ENCODE assay signal across 10 cellular contexts in genomic region chr14:52124791-52125661, GRCh38. TPM values are rescaled to one million over a fixed set of nuclear protein-coding genes. Genes with fewer than 3 reads are reported as not detected.
A peak's percentile ranks its signal among the peaks of the same experiment; 100 is the strongest.
DNase-seq lines count a peak whose midpoint lies in the region; ATAC-seq and TF ChIP-seq lines count a peak whose summit lies in the region.
"Had no signal": no experiment of that assay in that cellular context is flagged by ENCODE, and none has a peak within 500 bp of the region (broad histone marks: within the 10 kb centered on the region; RNA-seq: fewer than 3 reads in every experiment).

No MANE protein-coding gene starts in this region.

- 52 to 59% (median 55%) methylated on average over 7 of the region's 7 CpGs for WGBS in adrenal gland, 4 donors

- intact Hi-C loops in PC-9 (cut with micrococcal nuclease; ENCODE audit: unreplicated experiment) (loop anchor here (1.0 kb wide), 1 partner anchor 47 kb away; no protein-coding TSS in a partner anchor), adrenal gland (cut with DNase I) (no loop called here)

- peak overlapping the region; percentile 29 for H2AFZ ChIP-seq in PC-9

- DNase-seq in EL (peak; percentile 80), PC-9 (peak; percentile 63 to 72), glomerular visceral epithelial cell (ENCODE audit: extremely low spot score) (peak; percentile 21), pons (ENCODE audit: low spot score) (peak; percentile 53), erythroblast (lab: John Stamatoyannopoulos, UW) (no peak), adrenal gland (no peak)
- DNase-seq: glutamatergic neuron, NCI-H526 treated with DMSO at 0.1 percent for 48 hours had no signal

- H3K9me2 ChIP-seq in PC-9 (ENCODE audit: insufficient read depth) = no peaks in the 10 kb centered on the region

- H3K36me3 ChIP-seq in PC-9 (ENCODE audit: low read depth) (no peaks in the 10 kb centered on the region), adrenal gland (replicated peaks in 1 of 2) (no peaks in the 10 kb centered on the region)

- CTCF ChIA-PET in PC-9 (lab: Charles Lee) = interaction anchor here (0.8 to 1.3 kb wide), 4 partner anchors 44 to 109 kb away, joined by 4 to 8 read pairs (median 5); no protein-coding TSS in a partner anchor

- H3F3A ChIP-seq in PC-9 (ENCODE audit: insufficient read depth, low read depth) = peaks cover 21% of the 10 kb centered on the region; the same call in 1 of the 2 replicates

- TF ChIP-seq CTCF in PC-9 (conservative IDR thresholded peaks at IDR 0.05) (no peak), adrenal gland (IDR thresholded peaks at IDR 0.05) (no peak)

- no peaks in the 10 kb centered on the region for H3K79me2 ChIP-seq in PC-9 (ENCODE audit: low read depth)

- H3K4me2 ChIP-seq in PC-9 = peak overlapping the region; percentile 54

- no peak for ATAC-seq in HG03520 (IDR thresholded peaks at IDR 0.05; ENCODE audit: unreplicated experiment)
- ATAC-seq in GM21717 (IDR thresholded peaks at IDR 0.05; ENCODE audit: unreplicated experiment) = no peak

- H3K4me1 ChIP-seq in PC-9 (replicated peaks; ENCODE audit: insufficient read depth) (peaks cover 21% of the 10 kb centered on the region), adrenal gland (replicated peaks in 1 of 2) (no peaks in the 10 kb centered on the region)

- POLR2A ChIA-PET in PC-9 (lab: Charles Lee; ENCODE audit: unreplicated experiment) = interaction anchor here (0.5 to 1.7 kb wide), 6 partner anchors 25 to 666 kb away, joined by 3 to 12 read pairs (median 5); partner anchors contain the start of gene GNPNAT1

- no peaks in the 10 kb centered on the region for H4K20me1 ChIP-seq in PC-9 (ENCODE audit: insufficient read depth)

- H3K27ac ChIP-seq in PC-9 (peak overlapping the region; percentile 67), adrenal gland (peak overlapping the region in 2 of 5 donors; percentile 28 to 81)

- no peaks in the 10 kb centered on the region; the same call in 1 of the 2 replicates for H3K9me3 ChIP-seq in PC-9 (ENCODE audit: insufficient read depth, low read depth)
- no peaks in the 10 kb centered on the region for H3K9me3 ChIP-seq in adrenal gland (replicated peaks in 1 of 3)

- H3K27me3 ChIP-seq in PC-9 (ENCODE audit: insufficient read depth, low read depth) = no peaks in the 10 kb centered on the region
- no peaks in the 10 kb centered on the region for H3K27me3 ChIP-seq in adrenal gland

- H3K4me3 ChIP-seq in PC-9 (peak overlapping the region; percentile 9; the same call in 1 of the 2 replicates), adrenal gland (no peak overlapping the region)

- TSS peak; percentile 47 for BruUV-seq in PC-9 (replicated peaks; lab: Mats Ljungman, UMichigan)

- TF ChIP-seq POLR2A in erythroblast (IDR thresholded peaks at IDR 0.05; ENCODE audit: low read length) (no peak), adrenal gland (IDR thresholded peaks at IDR 0.05) (no peak)

RNA-seq across cellular contexts. Expression of gene NID2, which starts 56.2 kb away (rescaled TPM):
- 0.11 TPM in 1 of 2 replicates, not detected in the other for total RNA-seq in PC-9 (2021)
- total RNA-seq in adrenal gland = 10 to 100 TPM; 19.1 to 61.3 (median 36.1) TPM
- polyA plus RNA-seq in adrenal gland = 10 to 100 TPM in 2 of 3 donors, 1 to 10 TPM in 1; 7.2 to 22.7 (median 15.3) TPM

Comparison
In these comparisons a context has a peak if more than half of its experiments do, and no peak if none do; other contexts are left out.
1. DNase-seq: peak in EL (single experiment), PC-9 (2 of 2), glomerular visceral epithelial cell (single experiment) and pons (single experiment); none in erythroblast (0 of 2) and adrenal gland (0 of 7).
2. RNA of gene NID2, which starts 56.2 kb away (total RNA-seq): 19.1 to 61.3 TPM in adrenal gland; 0.11 TPM in PC-9; every median in the first group is over 10 times any median in the second.